In the genomic region with DNA sequence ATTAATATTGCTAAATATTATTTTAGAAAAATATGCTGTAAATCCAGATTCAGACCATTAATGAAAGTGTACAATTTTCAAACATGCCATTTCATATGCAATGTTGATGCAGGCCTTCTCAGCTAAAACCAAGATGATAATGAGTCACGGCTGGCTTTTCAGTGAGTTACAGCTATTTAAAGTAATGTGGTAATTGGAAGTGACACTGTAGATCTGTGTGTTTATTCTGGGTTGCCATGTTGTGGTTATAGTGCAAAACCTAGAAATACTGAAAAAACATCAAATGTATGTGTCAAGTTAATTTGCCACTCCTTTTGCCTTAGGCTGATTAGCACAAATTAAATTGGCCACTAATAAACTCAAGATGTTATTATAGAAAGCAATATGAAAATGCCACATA, we compare ENCODE assay signal across 1 cellular context.
TF ChIP-seq lines count a peak whose summit lies in the region.

No MANE protein-coding gene starts in this region.

TF ChIP-seq in SK-N-SH, 30 proteins besides CTCF, POLR2A, EP300 and RAD21 (continued from another document):
- TF ChIP-seq, protein P1, sequence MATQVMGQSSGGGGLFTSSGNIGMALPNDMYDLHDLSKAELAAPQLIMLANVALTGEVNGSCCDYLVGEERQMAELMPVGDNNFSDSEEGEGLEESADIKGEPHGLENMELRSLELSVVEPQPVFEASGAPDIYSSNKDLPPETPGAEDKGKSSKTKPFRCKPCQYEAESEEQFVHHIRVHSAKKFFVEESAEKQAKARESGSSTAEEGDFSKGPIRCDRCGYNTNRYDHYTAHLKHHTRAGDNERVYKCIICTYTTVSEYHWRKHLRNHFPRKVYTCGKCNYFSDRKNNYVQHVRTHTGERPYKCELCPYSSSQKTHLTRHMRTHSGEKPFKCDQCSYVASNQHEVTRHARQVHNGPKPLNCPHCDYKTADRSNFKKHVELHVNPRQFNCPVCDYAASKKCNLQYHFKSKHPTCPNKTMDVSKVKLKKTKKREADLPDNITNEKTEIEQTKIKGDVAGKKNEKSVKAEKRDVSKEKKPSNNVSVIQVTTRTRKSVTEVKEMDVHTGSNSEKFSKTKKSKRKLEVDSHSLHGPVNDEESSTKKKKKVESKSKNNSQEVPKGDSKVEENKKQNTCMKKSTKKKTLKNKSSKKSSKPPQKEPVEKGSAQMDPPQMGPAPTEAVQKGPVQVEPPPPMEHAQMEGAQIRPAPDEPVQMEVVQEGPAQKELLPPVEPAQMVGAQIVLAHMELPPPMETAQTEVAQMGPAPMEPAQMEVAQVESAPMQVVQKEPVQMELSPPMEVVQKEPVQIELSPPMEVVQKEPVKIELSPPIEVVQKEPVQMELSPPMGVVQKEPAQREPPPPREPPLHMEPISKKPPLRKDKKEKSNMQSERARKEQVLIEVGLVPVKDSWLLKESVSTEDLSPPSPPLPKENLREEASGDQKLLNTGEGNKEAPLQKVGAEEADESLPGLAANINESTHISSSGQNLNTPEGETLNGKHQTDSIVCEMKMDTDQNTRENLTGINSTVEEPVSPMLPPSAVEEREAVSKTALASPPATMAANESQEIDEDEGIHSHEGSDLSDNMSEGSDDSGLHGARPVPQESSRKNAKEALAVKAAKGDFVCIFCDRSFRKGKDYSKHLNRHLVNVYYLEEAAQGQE (IDR thresholded peaks at IDR 0.05; ENCODE audit: low read depth, low read length), result no peak
- TF ChIP-seq TAF1 (IDR thresholded peaks at IDR 0.05; ENCODE audit: borderline replicate concordance, low read depth, low read length) (no peak), RCOR1 (IDR thresholded peaks at IDR 0.05; ENCODE audit: low read length) (peak; percentile 66; the same call in 1 of the 2 replicates), MXI1 (IDR thresholded peaks at IDR 0.05; ENCODE audit: low read depth, low read length) (no peak), GATA2 (CRISPR knock-in tag; IDR thresholded peaks at IDR 0.05) (peak; percentile 34), POLR2AphosphoS5 (IDR thresholded peaks at IDR 0.05; ENCODE audit: low read depth, low read length) (peak; percentile 48; the same call in 1 of the 2 replicates), FOXJ3 (CRISPR knock-in tag; IDR thresholded peaks at IDR 0.05) (no peak), RFX5 (IDR thresholded peaks at IDR 0.05; ENCODE audit: low read length) (no peak), NRF1 (IDR thresholded peaks at IDR 0.05; ENCODE audit: low read depth, low read length) (no peak), GABPA (IDR thresholded peaks at IDR 0.05; ENCODE audit: low read depth) (no peak), RXRA (IDR thresholded peaks at IDR 0.05; ENCODE audit: borderline replicate concordance, low read depth) (no peak), TEAD4 (IDR thresholded peaks at IDR 0.05; ENCODE audit: borderline replicate concordance, insufficient read depth) (no peak), ELF1 (IDR thresholded peaks at IDR 0.05) (no peak), TCF12 (IDR thresholded peaks at IDR 0.05) (peak; percentile 87), NFIC (IDR thresholded peaks at IDR 0.05; ENCODE audit: borderline replicate concordance) (peak; percentile 32; the same call in 1 of the 2 replicates), FOXM1 (IDR thresholded peaks at IDR 0.05; ENCODE audit: low read depth) (0 out of 2 replicates have a peak, but pooled peaks have one; percentile 11), YY1 (IDR thresholded peaks at IDR 0.05; ENCODE audit: low read depth) (no peak), EZH2phosphoT487 (IDR thresholded peaks at IDR 0.05; ENCODE audit: borderline replicate concordance, low read depth) (no peak)
- TF ChIP-seq, protein P2, sequence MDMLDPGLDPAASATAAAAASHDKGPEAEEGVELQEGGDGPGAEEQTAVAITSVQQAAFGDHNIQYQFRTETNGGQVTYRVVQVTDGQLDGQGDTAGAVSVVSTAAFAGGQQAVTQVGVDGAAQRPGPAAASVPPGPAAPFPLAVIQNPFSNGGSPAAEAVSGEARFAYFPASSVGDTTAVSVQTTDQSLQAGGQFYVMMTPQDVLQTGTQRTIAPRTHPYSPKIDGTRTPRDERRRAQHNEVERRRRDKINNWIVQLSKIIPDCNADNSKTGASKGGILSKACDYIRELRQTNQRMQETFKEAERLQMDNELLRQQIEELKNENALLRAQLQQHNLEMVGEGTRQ (IDR thresholded peaks at IDR 0.05; ENCODE audit: borderline replicate concordance, low read depth, low read length), result no peak
- TF ChIP-seq, protein P3, sequence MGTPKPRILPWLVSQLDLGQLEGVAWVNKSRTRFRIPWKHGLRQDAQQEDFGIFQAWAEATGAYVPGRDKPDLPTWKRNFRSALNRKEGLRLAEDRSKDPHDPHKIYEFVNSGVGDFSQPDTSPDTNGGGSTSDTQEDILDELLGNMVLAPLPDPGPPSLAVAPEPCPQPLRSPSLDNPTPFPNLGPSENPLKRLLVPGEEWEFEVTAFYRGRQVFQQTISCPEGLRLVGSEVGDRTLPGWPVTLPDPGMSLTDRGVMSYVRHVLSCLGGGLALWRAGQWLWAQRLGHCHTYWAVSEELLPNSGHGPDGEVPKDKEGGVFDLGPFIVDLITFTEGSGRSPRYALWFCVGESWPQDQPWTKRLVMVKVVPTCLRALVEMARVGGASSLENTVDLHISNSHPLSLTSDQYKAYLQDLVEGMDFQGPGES (IDR thresholded peaks at IDR 0.05; ENCODE audit: low read depth, low read length), result no peak
- TF ChIP-seq, protein P4, sequence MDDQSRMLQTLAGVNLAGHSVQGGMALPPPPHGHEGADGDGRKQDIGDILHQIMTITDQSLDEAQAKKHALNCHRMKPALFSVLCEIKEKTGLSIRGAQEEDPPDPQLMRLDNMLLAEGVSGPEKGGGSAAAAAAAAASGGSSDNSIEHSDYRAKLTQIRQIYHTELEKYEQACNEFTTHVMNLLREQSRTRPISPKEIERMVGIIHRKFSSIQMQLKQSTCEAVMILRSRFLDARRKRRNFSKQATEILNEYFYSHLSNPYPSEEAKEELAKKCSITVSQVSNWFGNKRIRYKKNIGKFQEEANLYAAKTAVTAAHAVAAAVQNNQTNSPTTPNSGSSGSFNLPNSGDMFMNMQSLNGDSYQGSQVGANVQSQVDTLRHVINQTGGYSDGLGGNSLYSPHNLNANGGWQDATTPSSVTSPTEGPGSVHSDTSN (IDR thresholded peaks at IDR 0.05), result peak; percentile 96
- TF ChIP-seq, protein P5, sequence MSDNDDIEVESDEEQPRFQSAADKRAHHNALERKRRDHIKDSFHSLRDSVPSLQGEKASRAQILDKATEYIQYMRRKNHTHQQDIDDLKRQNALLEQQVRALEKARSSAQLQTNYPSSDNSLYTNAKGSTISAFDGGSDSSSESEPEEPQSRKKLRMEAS (IDR thresholded peaks at IDR 0.05; ENCODE audit: low read depth), result no peak
- TF ChIP-seq, protein P6, sequence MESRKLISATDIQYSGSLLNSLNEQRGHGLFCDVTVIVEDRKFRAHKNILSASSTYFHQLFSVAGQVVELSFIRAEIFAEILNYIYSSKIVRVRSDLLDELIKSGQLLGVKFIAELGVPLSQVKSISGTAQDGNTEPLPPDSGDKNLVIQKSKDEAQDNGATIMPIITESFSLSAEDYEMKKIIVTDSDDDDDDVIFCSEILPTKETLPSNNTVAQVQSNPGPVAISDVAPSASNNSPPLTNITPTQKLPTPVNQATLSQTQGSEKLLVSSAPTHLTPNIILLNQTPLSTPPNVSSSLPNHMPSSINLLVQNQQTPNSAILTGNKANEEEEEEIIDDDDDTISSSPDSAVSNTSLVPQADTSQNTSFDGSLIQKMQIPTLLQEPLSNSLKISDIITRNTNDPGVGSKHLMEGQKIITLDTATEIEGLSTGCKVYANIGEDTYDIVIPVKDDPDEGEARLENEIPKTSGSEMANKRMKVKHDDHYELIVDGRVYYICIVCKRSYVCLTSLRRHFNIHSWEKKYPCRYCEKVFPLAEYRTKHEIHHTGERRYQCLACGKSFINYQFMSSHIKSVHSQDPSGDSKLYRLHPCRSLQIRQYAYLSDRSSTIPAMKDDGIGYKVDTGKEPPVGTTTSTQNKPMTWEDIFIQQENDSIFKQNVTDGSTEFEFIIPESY (IDR thresholded peaks at IDR 0.05; ENCODE audit: borderline replicate concordance, low read depth), result 0 out of 2 replicates have a peak, but pooled peaks have one; percentile 54
- TF ChIP-seq, protein P7, sequence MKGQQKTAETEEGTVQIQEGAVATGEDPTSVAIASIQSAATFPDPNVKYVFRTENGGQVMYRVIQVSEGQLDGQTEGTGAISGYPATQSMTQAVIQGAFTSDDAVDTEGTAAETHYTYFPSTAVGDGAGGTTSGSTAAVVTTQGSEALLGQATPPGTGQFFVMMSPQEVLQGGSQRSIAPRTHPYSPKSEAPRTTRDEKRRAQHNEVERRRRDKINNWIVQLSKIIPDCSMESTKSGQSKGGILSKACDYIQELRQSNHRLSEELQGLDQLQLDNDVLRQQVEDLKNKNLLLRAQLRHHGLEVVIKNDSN (IDR thresholded peaks at IDR 0.05; ENCODE audit: borderline replicate concordance, low read depth), result no peak
